In the genomic region with DNA sequence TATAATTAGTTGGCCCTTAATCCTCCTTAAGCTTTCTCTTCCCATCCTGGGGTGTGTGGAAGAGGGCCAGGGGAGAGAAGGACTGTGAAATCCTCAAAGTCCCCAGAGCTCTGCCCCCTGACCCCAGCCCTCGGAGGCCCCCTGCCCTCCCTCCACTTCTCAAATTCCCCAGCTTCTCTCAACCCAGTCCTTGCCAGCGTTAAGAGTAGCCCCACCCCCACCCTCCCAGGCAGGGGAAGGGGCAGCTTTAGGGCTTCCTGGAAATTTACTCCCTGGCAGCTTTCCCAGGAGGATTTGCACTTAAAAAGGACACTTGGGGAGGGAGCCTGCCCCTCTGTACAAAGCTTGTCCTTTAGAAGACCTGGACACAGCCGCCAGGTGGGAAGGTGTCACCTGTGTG, we compare ENCODE assay signal across 19 cellular contexts. TPM values are rescaled to one million over a fixed set of nuclear protein-coding genes. Genes with fewer than 3 reads are reported as not detected.
DNase-seq lines count a peak whose midpoint lies in the region; ATAC-seq and TF ChIP-seq lines count a peak whose summit lies in the region.
"Had no signal": no experiment of that assay in that cellular context is flagged by ENCODE, and none has a peak within 500 bp of the region (broad histone marks: within the 10 kb centered on the region; RNA-seq: fewer than 3 reads in every experiment).

No MANE protein-coding gene starts in this region.

- peak overlapping the region; percentile 78 to 96 (median 94) for H3K27ac Mint-ChIP-seq in CD4-positive, alpha-beta memory T cell
- peak overlapping the region in 1 of 2 donors; percentile 39 for H3K27ac Mint-ChIP-seq in effector memory CD8-positive, alpha-beta T cell

- 24% methylated on average over 3 of the region's 3 CpGs for WGBS in right cardiac atrium

- H3K27ac ChIP-seq in A673 (ENCODE audit: low read depth, low read length, poor library complexity, severe bottlenecking), result no peak overlapping the region
- H3K27ac ChIP-seq in CD4-positive, alpha-beta memory T cell (ENCODE audit: low read depth, low read length), result peak overlapping the region; percentile 56
- H3K27ac ChIP-seq in right cardiac atrium (ENCODE audit: low read length), result no peak overlapping the region
- H3K27ac ChIP-seq: body of pancreas, hepatocyte, psoas muscle, suprapubic skin had no signal

- H3K27me3 ChIP-seq in A673 (replicated peaks; ENCODE audit: insufficient read depth, low read depth, low read length, poor library complexity) (no peaks in the 10 kb centered on the region), right cardiac atrium (ENCODE audit: control insufficient read depth, insufficient read depth) (no peaks in the 10 kb centered on the region)
- H3K27me3 ChIP-seq in CD4-positive, alpha-beta memory T cell (ENCODE audit: insufficient read depth, low read length), result no peaks in the 10 kb centered on the region
- H3K27me3 ChIP-seq: BE2C, body of pancreas, hepatocyte, left lung, Peyer's patch, suprapubic skin had no signal

- H3K9me3 Mint-ChIP-seq in CD4-positive, alpha-beta memory T cell, result no peaks in the 10 kb centered on the region
- H3K9me3 Mint-ChIP-seq in effector memory CD8-positive, alpha-beta T cell, result no peaks in the 10 kb centered on the region

- H3K36me3 ChIP-seq in A673 (ENCODE audit: insufficient read depth, low read length, poor library complexity, severe bottlenecking), result no peaks in the 10 kb centered on the region
- no peaks in the 10 kb centered on the region for H3K36me3 ChIP-seq in CD4-positive, alpha-beta memory T cell (ENCODE audit: insufficient read depth, low read length)
- H3K36me3 ChIP-seq: BE2C, left lung, Peyer's patch, suprapubic skin had no signal

- peak overlapping the region; percentile 51 to 88 (median 82) for H3K4me3 Mint-ChIP-seq in CD4-positive, alpha-beta memory T cell
- peak overlapping the region; percentile 66 to 68 for H3K4me3 Mint-ChIP-seq in effector memory CD8-positive, alpha-beta T cell

- DNase-seq in A673 (ENCODE audit: low spot score) (peak; percentile 30), NCI-H82 treated with DMSO at 0.1 percent for 48 hours (lab: John Stamatoyannopoulos, UW; ENCODE audit: unreplicated experiment) (peak; percentile 80), right cardiac atrium (no peak), anterior cingulate cortex (lab: John Stamatoyannopoulos, UW) (no peak)
- peak in 1 of 5 donors; percentile 28 for DNase-seq in CD4-positive, alpha-beta memory T cell
- no peak for DNase-seq in effector memory CD8-positive, alpha-beta T cell
- no peak for DNase-seq in activated effector memory CD4-positive, alpha-beta T cell treated with Interleukin-2 at 50 U/mL for 16 hours
- DNase-seq: BE2C, body of pancreas, dermis blood vessel endothelial cell, left lung, NCI-H1417 treated with DMSO at 0.1 percent for 48 hours, Peyer's patch, psoas muscle had no signal

- H3K4me1 Mint-ChIP-seq in CD4-positive, alpha-beta memory T cell, result peaks cover 48 to 94% (median 73%) of the 10 kb centered on the region in 4 donors
- peaks cover 37 to 44% of the 10 kb centered on the region in 2 donors for H3K4me1 Mint-ChIP-seq in effector memory CD8-positive, alpha-beta T cell (ENCODE audit: low read depth in 2 of 2)

- ATAC-seq in effector memory CD8-positive, alpha-beta T cell (replicated peaks), result no peak
- no peak for ATAC-seq in HG02623 (IDR thresholded peaks at IDR 0.05; ENCODE audit: unreplicated experiment)
- ATAC-seq in right cardiac atrium, result no peak
- ATAC-seq: body of pancreas, left lung, psoas muscle had no signal

- intact Hi-C loops in A673 (cut with micrococcal nuclease; ENCODE audit: unreplicated experiment), result no loop called here
- intact Hi-C loops in CD4-positive, alpha-beta memory T cell (cut with micrococcal nuclease), result no loop called here
- intact Hi-C loops in right cardiac atrium (cut with DNase I), result no loop called here

- H3K9me3 ChIP-seq in A673 (ENCODE audit: low read depth, low read length, poor library complexity, severe bottlenecking) (no peaks in the 10 kb centered on the region), right cardiac atrium (ENCODE audit: control insufficient read depth, low read length) (no peaks in the 10 kb centered on the region)
- no peaks in the 10 kb centered on the region for H3K9me3 ChIP-seq in CD4-positive, alpha-beta memory T cell (ENCODE audit: control insufficient read depth in 1 of 2, low read length in 2 of 2)
- H3K9me3 ChIP-seq: BE2C, body of pancreas, left lung, Peyer's patch, psoas muscle, suprapubic skin had no signal

- no peaks in the 10 kb centered on the region for H3K36me3 Mint-ChIP-seq in CD4-positive, alpha-beta memory T cell
- peaks cover 6% of the 10 kb centered on the region for H3K36me3 Mint-ChIP-seq in effector memory CD8-positive, alpha-beta T cell (ENCODE audit: insufficient read depth)

- H3K4me1 ChIP-seq in A673 (ENCODE audit: insufficient read depth, low read length, poor library complexity, severe bottlenecking), result peaks cover 15% of the 10 kb centered on the region
- H3K4me1 ChIP-seq in CD4-positive, alpha-beta memory T cell (ENCODE audit: insufficient read depth, low read length), result peaks cover 94% of the 10 kb centered on the region
- H3K4me1 ChIP-seq in right cardiac atrium (ENCODE audit: control insufficient read depth, insufficient read depth, low read length), result no peaks in the 10 kb centered on the region
- H3K4me1 ChIP-seq: BE2C, body of pancreas, left lung, Peyer's patch, psoas muscle, suprapubic skin had no signal

- H3K4me3 ChIP-seq in A673 (ENCODE audit: low read depth, low read length, poor library complexity, severe bottlenecking) (no peak overlapping the region), right cardiac atrium (ENCODE audit: low read length) (no peak overlapping the region)
- peak overlapping the region in 1 of 2 donors; percentile 47 for H3K4me3 ChIP-seq in CD4-positive, alpha-beta memory T cell (ENCODE audit: low read length in 2 of 2)
- H3K4me3 ChIP-seq: body of pancreas, hepatocyte, left lung, Peyer's patch, psoas muscle, suprapubic skin had no signal

- no peak for TF ChIP-seq CTCF in A673 (conservative IDR thresholded peaks at IDR 0.05; ENCODE audit: low read depth, low read length)

- POLR2A ChIA-PET in A673 (lab: Charles Lee; ENCODE audit: low non-redundant PET), result no interaction called here
- POLR2A ChIA-PET in CD4-positive, alpha-beta memory T cell (lab: Charles Lee; ENCODE audit: partially characterized antibody), result interaction anchor here (0.8 to 8.0 kb wide), 17 partner anchors 9 to 59 kb away, joined by 3 to 137 read pairs (median 10); no protein-coding TSS in a partner anchor

- H3K27me3 Mint-ChIP-seq in CD4-positive, alpha-beta memory T cell, result no peaks in the 10 kb centered on the region
- H3K27me3 Mint-ChIP-seq in effector memory CD8-positive, alpha-beta T cell, result no peaks in the 10 kb centered on the region

- CTCF ChIA-PET in A673 (lab: Charles Lee), result no interaction called here
- CTCF ChIA-PET in CD4-positive, alpha-beta memory T cell (lab: Charles Lee; ENCODE audit: partially characterized antibody), result interaction anchor here (1.0 to 3.3 kb wide), 6 partner anchors 9 to 58 kb away, joined by 4 to 17 read pairs (median 8); no protein-coding TSS in a partner anchor

- no TSS peak for BruUV-seq in A673 (replicated peaks; lab: Mats Ljungman, UMichigan)

RNA-seq across cellular contexts. Expression of gene CD40LG, which starts 11.8 kb away (rescaled TPM):
- total RNA-seq in A673 (2021) (not detected in 2 replicates), right cardiac atrium (under 1 TPM in 2 of 4 donors, not detected in 2; 0.24 to 0.46 TPM)
- total RNA-seq in CD4-positive, alpha-beta memory T cell, result 10 to 100 TPM; 68.4 to 75.0 TPM
- 100 to 1,000 TPM; 109 to 137 TPM for polyA plus RNA-seq in CD4-positive, alpha-beta memory T cell
- not detected for polyA plus RNA-seq in right cardiac atrium
- total RNA-seq: body of pancreas, Daoy, dermis blood vessel endothelial cell, H4, hepatocyte, suprapubic skin had no signal
- polyA plus RNA-seq: hepatocyte, psoas muscle had no signal

Comparison
In these comparisons a context has a peak if more than half of its experiments do, and no peak if none do; other contexts are left out.
1. DNase-seq: peak in A673 (single experiment) and NCI-H82 treated with DMSO at 0.1 percent for 48 hours (single experiment); none in effector memory CD8-positive, alpha-beta T cell (0 of 3), activated effector memory CD4-positive, alpha-beta T cell treated with Interleukin-2 at 50 U/mL for 16 hours (single experiment), right cardiac atrium (0 of 3) and anterior cingulate cortex (0 of 58).
2. RNA of gene CD40LG, which starts 11.8 kb away (total RNA-seq): 68.4 to 75.0 TPM in CD4-positive, alpha-beta memory T cell; 0.24 to 0.46 TPM in right cardiac atrium and not detected in A673; every median in the first group is over 10 times any median in the second.